18 cellular contexts compared by ENCODE assay signal in the genomic region with DNA sequence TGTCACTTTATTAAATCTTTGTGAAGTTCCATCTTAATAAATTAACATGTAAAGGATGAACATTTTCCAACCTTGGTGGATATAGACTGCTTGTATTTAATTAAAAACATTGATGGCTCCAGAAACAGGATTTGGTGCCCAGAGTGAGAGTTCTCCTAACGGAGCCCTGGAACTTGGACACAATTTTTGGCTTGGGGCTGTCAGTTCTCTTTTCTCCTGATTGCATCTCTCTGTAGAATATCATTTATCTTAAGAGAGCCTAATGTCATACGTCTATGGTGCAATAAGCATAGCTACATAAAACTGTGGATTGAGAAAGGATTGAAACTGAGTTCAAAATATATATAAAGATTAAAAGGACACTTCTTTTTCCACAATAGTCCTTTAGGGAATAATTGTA.
DNase-seq lines count a peak whose midpoint lies in the region; ATAC-seq and TF ChIP-seq lines count a peak whose summit lies in the region.
"Had no signal": no experiment of that assay in that cellular context is flagged by ENCODE, and none has a peak within 500 bp of the region (broad histone marks: within the 10 kb centered on the region; RNA-seq: fewer than 3 reads in every experiment).

No MANE protein-coding gene starts in this region.

- BruUV-seq in IMR-90 (replicated peaks; lab: Mats Ljungman, UMichigan): no TSS peak

- DNase-seq in SK-N-SH: no peak
- no peak for DNase-seq in IMR-90
- peak; percentile 30 for DNase-seq in fibroblast of gingiva (ENCODE audit: low read depth)
- DNase-seq in left lung: no peak
- DNase-seq in midbrain (lab: John Stamatoyannopoulos, UW): no peak
- DNase-seq: AML-193; Caco-2; Calu3; CD4-positive, alpha-beta T cell; CD8-positive, alpha-beta T cell; DMS79 treated with DMSO at 0.1 percent for 48 hours; GF-D8 had no signal

- TF ChIP-seq RAD21 in SK-N-SH (IDR thresholded peaks at IDR 0.05; ENCODE audit: low read length) (no peak), IMR-90 (IDR thresholded peaks at IDR 0.05; ENCODE audit: low read length) (no peak)

- H3K4me1 ChIP-seq in SK-N-SH (ENCODE audit: control insufficient read depth in 1 of 2, insufficient read depth in 2 of 2, low read depth in 1 of 2, low read length in 1 of 2): peaks cover 0 to 2% of the 10 kb centered on the region in 2 experiments; a peak in 2 of 4 replicates
- no peaks in the 10 kb centered on the region for H3K4me1 ChIP-seq in IMR-90 (ENCODE audit: control insufficient read depth, insufficient read depth, low read length)
- no peaks in the 10 kb centered on the region for H3K4me1 ChIP-seq in left lung
- H3K4me1 ChIP-seq: A549; BLaER1 treated with 17β-estradiol and CSF1 and Interleukin-3, amounts not matched to agents 10 nM and 100 nM; Caco-2 had no signal

- no peak overlapping the region for H4K91ac ChIP-seq in IMR-90 (ENCODE audit: insufficient read depth, low read depth, low read length)

- dilution Hi-C loops in IMR-90 (cut with HindIII; ENCODE audit: low sequenced_read_pairs, unreplicated experiment): no loop called here

- no peak overlapping the region for H3K4me3 ChIP-seq in SK-N-SH (ENCODE audit: low read depth in 2 of 2, low read length in 1 of 2)
- no peak overlapping the region for H3K4me3 ChIP-seq in IMR-90 (ENCODE audit: insufficient read depth, low read depth, low read length)
- no peak overlapping the region for H3K4me3 ChIP-seq in left lung
- H3K4me3 ChIP-seq: A549; BLaER1 treated with 17β-estradiol and CSF1 and Interleukin-3, amounts not matched to agents 10 nM and 100 nM had no signal

- H3K18ac ChIP-seq in IMR-90 (ENCODE audit: low read depth, low read length): no peak overlapping the region

- H2AK9ac ChIP-seq in IMR-90 (replicated peaks; ENCODE audit: low read depth, low read length, poor library complexity): no peak overlapping the region

- H2BK15ac ChIP-seq in IMR-90 (ENCODE audit: low read depth, low read length): no peak overlapping the region

- no peak overlapping the region for H2BK20ac ChIP-seq in IMR-90 (ENCODE audit: low read depth, low read length)

- H3K14ac ChIP-seq in IMR-90 (replicated peaks; ENCODE audit: low read depth, low read length): no peak overlapping the region

- no peak for TF ChIP-seq CTCF in SK-N-SH (IDR thresholded peaks at IDR 0.05)
- TF ChIP-seq CTCF in IMR-90 (conservative IDR thresholded peaks at IDR 0.05; ENCODE audit: low read depth, low read length): no peak
- no peak for TF ChIP-seq CTCF in left lung (IDR thresholded peaks at IDR 0.05)

- TF ChIP-seq POLR2A in IMR-90 (IDR thresholded peaks at IDR 0.05; ENCODE audit: low read depth, low read length): no peak

- H3K56ac ChIP-seq in IMR-90 (ENCODE audit: extremely low read depth, insufficient read depth, low read length): no peak overlapping the region

- in situ Hi-C loops in IMR-90 (cut with MboI; ENCODE audit: low sequenced_read_pairs): no loop called here

- H2BK5ac ChIP-seq in IMR-90 (ENCODE audit: low read depth, low read length, poor library complexity, severe bottlenecking): no peak overlapping the region

- intact Hi-C loops in IMR-90 (cut with micrococcal nuclease): no loop called here
- intact Hi-C loops in left lung (cut with DNase I): no loop called here

- H3K23ac ChIP-seq in IMR-90 (ENCODE audit: low read depth, low read length): no peak overlapping the region

- no peaks in the 10 kb centered on the region for H3K79me1 ChIP-seq in IMR-90 (ENCODE audit: low read depth in 1 of 2, low read length in 2 of 2)

- no peaks in the 10 kb centered on the region for H3K9me2 ChIP-seq in SK-N-SH

- CTCF ChIA-PET in SK-N-SH (lab: Yijun Ruan, JAX): no interaction called here
- CTCF ChIA-PET in IMR-90 (lab: Yijun Ruan, JAX): no interaction called here

- H4K20me1 ChIP-seq in SK-N-SH (ENCODE audit: insufficient read depth) (no peaks in the 10 kb centered on the region), IMR-90 (ENCODE audit: insufficient read depth, low read length) (no peaks in the 10 kb centered on the region)
- H4K20me1 ChIP-seq: BLaER1 treated with 17β-estradiol and CSF1 and Interleukin-3, amounts not matched to agents 10 nM and 100 nM had no signal

- no peaks in the 10 kb centered on the region for H3K79me2 ChIP-seq in SK-N-SH (ENCODE audit: insufficient read depth)

- TF ChIP-seq EP300 in SK-N-SH (IDR thresholded peaks at IDR 0.05; ENCODE audit: borderline replicate concordance in 1 of 2, low read depth in 1 of 2, low read length in 1 of 2): no peak

- H3K27ac ChIP-seq in SK-N-SH (ENCODE audit: low read depth in 2 of 2, low read length in 1 of 2): no peak overlapping the region
- no peak overlapping the region for H3K27ac ChIP-seq in IMR-90 (ENCODE audit: insufficient read depth, low read length)
- no peak overlapping the region for H3K27ac ChIP-seq in left lung
- H3K27ac ChIP-seq: 22Rv1; A549; BLaER1 treated with 17β-estradiol and CSF1 and Interleukin-3, amounts not matched to agents 10 nM and 100 nM; C4-2B had no signal

- H2AFZ ChIP-seq in SK-N-SH (ENCODE audit: low read depth) (no peak overlapping the region), IMR-90 (replicated peaks; ENCODE audit: low read length, poor library complexity) (no peak overlapping the region)

- H3K9me1 ChIP-seq in IMR-90 (ENCODE audit: insufficient read depth, low read length): no peaks in the 10 kb centered on the region

- no peak overlapping the region for H2BK120ac ChIP-seq in IMR-90 (ENCODE audit: low read depth, low read length)

- H4K5ac ChIP-seq in IMR-90 (ENCODE audit: low read depth, low read length): no peak overlapping the region

- H3K9me3 ChIP-seq in SK-N-SH (no peaks in the 10 kb centered on the region), IMR-90 (ENCODE audit: control insufficient read depth, insufficient read depth, low read length) (no peaks in the 10 kb centered on the region), left lung (no peaks in the 10 kb centered on the region)
- H3K9me3 ChIP-seq: BLaER1 treated with 17β-estradiol and CSF1 and Interleukin-3, amounts not matched to agents 10 nM and 100 nM; Caco-2 had no signal

- no peak overlapping the region for H3K4me2 ChIP-seq in SK-N-SH
- H3K4me2 ChIP-seq in IMR-90 (ENCODE audit: low read depth, low read length): 0 out of 2 replicates have a peak overlapping the region, but pooled peaks have one; percentile 17
- H3K4me2 ChIP-seq: A549; BLaER1 treated with 17β-estradiol and CSF1 and Interleukin-3, amounts not matched to agents 10 nM and 100 nM had no signal

- H3K9ac ChIP-seq in SK-N-SH (no peak overlapping the region), IMR-90 (ENCODE audit: low read depth, low read length) (no peak overlapping the region)
- H3K9ac ChIP-seq: BLaER1 treated with 17β-estradiol and CSF1 and Interleukin-3, amounts not matched to agents 10 nM and 100 nM had no signal

- no peak overlapping the region for H4K8ac ChIP-seq in IMR-90 (ENCODE audit: low read depth in 2 of 2, low read length in 2 of 2)

- H3K36me3 ChIP-seq in SK-N-SH (replicated peaks in 1 of 2; ENCODE audit: control insufficient read depth in 1 of 2, insufficient read depth in 2 of 2, low read length in 1 of 2) (no peaks in the 10 kb centered on the region), IMR-90 (ENCODE audit: control insufficient read depth, insufficient read depth, low read length) (no peaks in the 10 kb centered on the region), left lung (no peaks in the 10 kb centered on the region)
- H3K36me3 ChIP-seq: BLaER1 treated with 17β-estradiol and CSF1 and Interleukin-3, amounts not matched to agents 10 nM and 100 nM had no signal

- 10% methylated on average over 2 of the region's 2 CpGs for WGBS in SK-N-SH (ENCODE audit: low lambda C conversion rate)
- WGBS in IMR-90 (ENCODE audit: extremely low coverage in 2 of 2, insufficient read length in 1 of 2), 2 experiments: no CpG with 5 or more reads among the region's 2 CpGs

- no peaks in the 10 kb centered on the region for H3F3A ChIP-seq in SK-N-SH (replicated peaks; ENCODE audit: insufficient read depth)

- ATAC-seq in SK-N-SH treated with all-trans-retinoic acid at 6 μM for 48 hours (no peak), IMR-90 (ENCODE audit: low read depth) (no peak), left lung (peak; percentile 13), GM19452 (IDR thresholded peaks at IDR 0.05; ENCODE audit: unreplicated experiment) (no peak)
- ATAC-seq: A549; CD8-positive, alpha-beta T cell had no signal

- H3K27me3 ChIP-seq in SK-N-SH (ENCODE audit: insufficient read depth): no peaks in the 10 kb centered on the region
- no peaks in the 10 kb centered on the region for H3K27me3 ChIP-seq in IMR-90 (ENCODE audit: control insufficient read depth, insufficient read depth, low read length)
- H3K27me3 ChIP-seq in left lung: no peaks in the 10 kb centered on the region
- H3K27me3 ChIP-seq: BLaER1 treated with 17β-estradiol and CSF1 and Interleukin-3, amounts not matched to agents 10 nM and 100 nM had no signal

- H2AK5ac ChIP-seq in IMR-90 (ENCODE audit: low read depth, low read length): no peak overlapping the region

- POLR2A ChIA-PET in SK-N-SH (lab: Yijun Ruan, JAX) (no interaction called here), IMR-90 (lab: Charles Lee; ENCODE audit: unreplicated experiment) (no interaction called here)

- H3K4ac ChIP-seq in IMR-90 (ENCODE audit: low read depth, low read length): no peak overlapping the region

TF ChIP-seq in SK-N-SH, 30 proteins besides CTCF, POLR2A, EP300 and RAD21 (continues in another document):
- TF ChIP-seq FOSL2 (IDR thresholded peaks at IDR 0.05; ENCODE audit: borderline replicate concordance, low read depth) (no peak), NFIC (IDR thresholded peaks at IDR 0.05; ENCODE audit: borderline replicate concordance) (no peak), NRF1 (IDR thresholded peaks at IDR 0.05; ENCODE audit: low read depth, low read length) (no peak), GATA2 (CRISPR knock-in tag; IDR thresholded peaks at IDR 0.05) (0 out of 2 replicates have a peak, but pooled peaks have one; percentile 43), FOXM1 (IDR thresholded peaks at IDR 0.05; ENCODE audit: low read depth) (no peak)

TF ChIP-seq in SK-N-SH treated with all-trans-retinoic acid at 6 μM for 48 hours, 23 proteins besides CTCF, POLR2A, EP300 and RAD21 (continues in another document):
- TF ChIP-seq TCF4 (CRISPR knock-in tag; IDR thresholded peaks at IDR 0.05; ENCODE audit: borderline replicate concordance) (no peak), ZC3H10 (CRISPR knock-in tag; IDR thresholded peaks at IDR 0.05) (no peak)

TF ChIP-seq in IMR-90, 13 proteins besides CTCF, POLR2A, EP300 and RAD21 (continues in another document):
- TF ChIP-seq MXI1 (IDR thresholded peaks at IDR 0.05; ENCODE audit: borderline replicate concordance, low read depth, low read length) (no peak), FOS (IDR thresholded peaks at IDR 0.05; ENCODE audit: low read depth, low read length) (no peak), RCOR1 (IDR thresholded peaks at IDR 0.05; ENCODE audit: insufficient replicate concordance, low read length) (no peak), MAZ (IDR thresholded peaks at IDR 0.05; ENCODE audit: borderline replicate concordance, low read depth, low read length) (no peak), RFX5 (IDR thresholded peaks at IDR 0.05; ENCODE audit: low read depth, low read length) (no peak), NFE2L2 (IDR thresholded peaks at IDR 0.05; ENCODE audit: low read depth, low read length) (no peak), SMC3 (IDR thresholded peaks at IDR 0.05; ENCODE audit: low read depth, low read length) (no peak), MAFK (IDR thresholded peaks at IDR 0.05; ENCODE audit: low read depth, low read length) (no peak), BHLHE40 (IDR thresholded peaks at IDR 0.05; ENCODE audit: low read depth, low read length) (no peak)
